1 cellular context compared by ENCODE assay signal in the genomic region with DNA sequence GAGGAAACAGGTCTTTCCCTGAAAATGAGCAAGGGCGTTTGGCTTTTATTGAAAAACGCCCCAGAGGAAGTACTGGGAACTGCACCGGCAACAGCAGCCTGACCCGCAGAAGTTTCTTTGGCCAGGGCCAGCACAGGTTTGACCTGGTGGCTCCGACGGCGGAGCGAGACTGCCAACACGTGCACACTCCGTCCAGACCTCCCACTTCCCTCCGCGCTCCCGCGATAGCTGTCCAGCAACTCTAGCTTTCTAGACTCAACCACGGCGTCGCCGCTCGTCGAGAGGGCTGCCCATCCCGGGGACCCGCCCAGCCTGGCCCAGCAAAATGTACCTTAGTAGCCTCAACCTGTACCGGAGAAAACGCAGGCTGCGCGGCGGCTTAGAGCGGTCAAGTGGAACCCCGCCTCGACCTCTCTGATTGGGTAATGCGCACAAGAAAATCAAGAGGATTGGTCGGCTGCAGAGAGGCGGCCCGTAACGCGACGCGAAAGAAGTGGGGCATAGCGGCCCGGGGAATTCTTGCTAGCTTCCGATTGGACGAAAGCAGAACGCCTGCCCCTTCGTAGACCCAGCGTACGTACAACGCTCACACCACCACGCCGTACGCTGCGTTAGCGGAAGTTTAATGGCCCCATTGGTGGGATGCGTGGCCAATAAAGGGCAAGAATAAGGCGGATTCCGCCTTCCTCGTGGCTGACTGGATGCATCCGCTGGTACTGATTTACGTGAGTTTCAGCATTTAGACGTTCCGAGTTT.
TF ChIP-seq lines count a peak whose summit lies in the region.

A gene with protein sequence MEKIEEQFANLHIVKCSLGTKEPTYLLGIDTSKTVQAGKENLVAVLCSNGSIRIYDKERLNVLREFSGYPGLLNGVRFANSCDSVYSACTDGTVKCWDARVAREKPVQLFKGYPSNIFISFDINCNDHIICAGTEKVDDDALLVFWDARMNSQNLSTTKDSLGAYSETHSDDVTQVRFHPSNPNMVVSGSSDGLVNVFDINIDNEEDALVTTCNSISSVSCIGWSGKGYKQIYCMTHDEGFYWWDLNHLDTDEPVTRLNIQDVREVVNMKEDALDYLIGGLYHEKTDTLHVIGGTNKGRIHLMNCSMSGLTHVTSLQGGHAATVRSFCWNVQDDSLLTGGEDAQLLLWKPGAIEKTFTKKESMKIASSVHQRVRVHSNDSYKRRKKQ (minus strand): TSS at position 399 of the 756 bp plus-strand sequence. CDS start 41,929 bp downstream, outside the sequence.

TF ChIP-seq in K562, 482 proteins besides CTCF, POLR2A, EP300 and RAD21 (continued from another document and continues in another):
- TF ChIP-seq NFYB (IDR thresholded peaks at IDR 0.05; ENCODE audit: extremely low read depth, insufficient read length), result peak; percentile 51
- 0 out of 2 replicates have a peak, but pooled peaks have one; percentile 29 for TF ChIP-seq SREBF1 (IDR thresholded peaks at IDR 0.05; ENCODE audit: borderline replicate concordance, low read depth, low read length)
- no peak for TF ChIP-seq NFIX (CRISPR knock-in tag; IDR thresholded peaks at IDR 0.05; ENCODE audit: low read depth)
- TF ChIP-seq NCOA2 (IDR thresholded peaks at IDR 0.05; ENCODE audit: partially characterized antibody in 2 of 2), result no peak
- TF ChIP-seq PML (IDR thresholded peaks at IDR 0.05; ENCODE audit: low read length), result peak; percentile 63; the same call in 1 of the 2 replicates
- TF ChIP-seq ARHGAP35 (IDR thresholded peaks at IDR 0.05; ENCODE audit: partially characterized antibody), result no peak
- TF ChIP-seq NR2C1 (IDR thresholded peaks at IDR 0.05), result peak; percentile 49
- TF ChIP-seq NR2C1 (tag; IDR thresholded peaks at IDR 0.05), result peak; percentile 67
- TF ChIP-seq TAF15 (IDR thresholded peaks at IDR 0.05; ENCODE audit: low read depth, low read length), result peak; percentile 56; the same call in 1 of the 2 replicates
- 0 out of 2 replicates have a peak, but pooled peaks have one; percentile 31 for TF ChIP-seq ZKSCAN1 (IDR thresholded peaks at IDR 0.05; ENCODE audit: low read depth, low read length)
- peak; percentile 84 for TF ChIP-seq PHF8 (IDR thresholded peaks at IDR 0.05; ENCODE audit: borderline replicate concordance, low read length)
- peak; percentile 84 for TF ChIP-seq FOS (IDR thresholded peaks at IDR 0.05; ENCODE audit: extremely low read depth, insufficient read length)
- no peak for TF ChIP-seq BRF1 (IDR thresholded peaks at IDR 0.05; ENCODE audit: borderline replicate concordance, extremely low read depth, insufficient read length)
- TF ChIP-seq, protein P1, sequence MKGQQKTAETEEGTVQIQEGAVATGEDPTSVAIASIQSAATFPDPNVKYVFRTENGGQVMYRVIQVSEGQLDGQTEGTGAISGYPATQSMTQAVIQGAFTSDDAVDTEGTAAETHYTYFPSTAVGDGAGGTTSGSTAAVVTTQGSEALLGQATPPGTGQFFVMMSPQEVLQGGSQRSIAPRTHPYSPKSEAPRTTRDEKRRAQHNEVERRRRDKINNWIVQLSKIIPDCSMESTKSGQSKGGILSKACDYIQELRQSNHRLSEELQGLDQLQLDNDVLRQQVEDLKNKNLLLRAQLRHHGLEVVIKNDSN (CRISPR knock-in tag; IDR thresholded peaks at IDR 0.05), result peak; percentile 80
- no peak for TF ChIP-seq NFXL1 (CRISPR knock-in tag; IDR thresholded peaks at IDR 0.05)
- TF ChIP-seq, protein P2, sequence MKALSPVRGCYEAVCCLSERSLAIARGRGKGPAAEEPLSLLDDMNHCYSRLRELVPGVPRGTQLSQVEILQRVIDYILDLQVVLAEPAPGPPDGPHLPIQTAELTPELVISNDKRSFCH (CRISPR knock-in tag; IDR thresholded peaks at IDR 0.05), result no peak
- TF ChIP-seq, protein P2 (tag; IDR thresholded peaks at IDR 0.05), result 0 out of 2 replicates have a peak, but pooled peaks have one; percentile 67
- TF ChIP-seq MYNN (IDR thresholded peaks at IDR 0.05), result no peak
- TF ChIP-seq MYNN (CRISPR knock-in tag; IDR thresholded peaks at IDR 0.05), result no peak
- TF ChIP-seq, protein P3, sequence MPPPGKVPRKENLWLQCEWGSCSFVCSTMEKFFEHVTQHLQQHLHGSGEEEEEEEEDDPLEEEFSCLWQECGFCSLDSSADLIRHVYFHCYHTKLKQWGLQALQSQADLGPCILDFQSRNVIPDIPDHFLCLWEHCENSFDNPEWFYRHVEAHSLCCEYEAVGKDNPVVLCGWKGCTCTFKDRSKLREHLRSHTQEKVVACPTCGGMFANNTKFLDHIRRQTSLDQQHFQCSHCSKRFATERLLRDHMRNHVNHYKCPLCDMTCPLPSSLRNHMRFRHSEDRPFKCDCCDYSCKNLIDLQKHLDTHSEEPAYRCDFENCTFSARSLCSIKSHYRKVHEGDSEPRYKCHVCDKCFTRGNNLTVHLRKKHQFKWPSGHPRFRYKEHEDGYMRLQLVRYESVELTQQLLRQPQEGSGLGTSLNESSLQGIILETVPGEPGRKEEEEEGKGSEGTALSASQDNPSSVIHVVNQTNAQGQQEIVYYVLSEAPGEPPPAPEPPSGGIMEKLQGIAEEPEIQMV (tag; conservative IDR thresholded peaks at IDR 0.05; ENCODE audit: low read depth), result no peak
- TF ChIP-seq, protein P4, sequence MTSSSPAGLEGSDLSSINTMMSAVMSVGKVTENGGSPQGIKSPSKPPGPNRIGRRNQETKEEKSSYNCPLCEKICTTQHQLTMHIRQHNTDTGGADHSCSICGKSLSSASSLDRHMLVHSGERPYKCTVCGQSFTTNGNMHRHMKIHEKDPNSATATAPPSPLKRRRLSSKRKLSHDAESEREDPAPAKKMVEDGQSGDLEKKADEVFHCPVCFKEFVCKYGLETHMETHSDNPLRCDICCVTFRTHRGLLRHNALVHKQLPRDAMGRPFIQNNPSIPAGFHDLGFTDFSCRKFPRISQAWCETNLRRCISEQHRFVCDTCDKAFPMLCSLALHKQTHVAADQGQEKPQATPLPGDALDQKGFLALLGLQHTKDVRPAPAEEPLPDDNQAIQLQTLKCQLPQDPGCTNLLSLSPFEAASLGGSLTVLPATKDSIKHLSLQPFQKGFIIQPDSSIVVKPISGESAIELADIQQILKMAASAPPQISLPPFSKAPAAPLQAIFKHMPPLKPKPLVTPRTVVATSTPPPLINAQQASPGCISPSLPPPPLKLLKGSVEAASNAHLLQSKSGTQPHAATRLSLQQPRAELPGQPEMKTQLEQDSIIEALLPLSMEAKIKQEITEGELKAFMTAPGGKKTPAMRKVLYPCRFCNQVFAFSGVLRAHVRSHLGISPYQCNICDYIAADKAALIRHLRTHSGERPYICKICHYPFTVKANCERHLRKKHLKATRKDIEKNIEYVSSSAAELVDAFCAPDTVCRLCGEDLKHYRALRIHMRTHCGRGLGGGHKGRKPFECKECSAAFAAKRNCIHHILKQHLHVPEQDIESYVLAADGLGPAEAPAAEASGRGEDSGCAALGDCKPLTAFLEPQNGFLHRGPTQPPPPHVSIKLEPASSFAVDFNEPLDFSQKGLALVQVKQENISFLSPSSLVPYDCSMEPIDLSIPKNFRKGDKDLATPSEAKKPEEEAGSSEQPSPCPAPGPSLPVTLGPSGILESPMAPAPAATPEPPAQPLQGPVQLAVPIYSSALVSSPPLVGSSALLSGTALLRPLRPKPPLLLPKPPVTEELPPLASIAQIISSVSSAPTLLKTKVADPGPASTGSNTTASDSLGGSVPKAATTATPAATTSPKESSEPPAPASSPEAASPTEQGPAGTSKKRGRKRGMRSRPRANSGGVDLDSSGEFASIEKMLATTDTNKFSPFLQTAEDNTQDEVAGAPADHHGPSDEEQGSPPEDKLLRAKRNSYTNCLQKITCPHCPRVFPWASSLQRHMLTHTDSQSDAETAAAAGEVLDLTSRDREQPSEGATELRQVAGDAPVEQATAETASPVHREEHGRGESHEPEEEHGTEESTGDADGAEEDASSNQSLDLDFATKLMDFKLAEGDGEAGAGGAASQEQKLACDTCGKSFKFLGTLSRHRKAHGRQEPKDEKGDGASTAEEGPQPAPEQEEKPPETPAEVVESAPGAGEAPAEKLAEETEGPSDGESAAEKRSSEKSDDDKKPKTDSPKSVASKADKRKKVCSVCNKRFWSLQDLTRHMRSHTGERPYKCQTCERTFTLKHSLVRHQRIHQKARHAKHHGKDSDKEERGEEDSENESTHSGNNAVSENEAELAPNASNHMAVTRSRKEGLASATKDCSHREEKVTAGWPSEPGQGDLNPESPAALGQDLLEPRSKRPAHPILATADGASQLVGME (CRISPR knock-in tag; IDR thresholded peaks at IDR 0.05), result no peak
- no peak; the same call in 1 of the 2 replicates for TF ChIP-seq NCOA1 (IDR thresholded peaks at IDR 0.05; ENCODE audit: low read depth)
- TF ChIP-seq, protein P5, sequence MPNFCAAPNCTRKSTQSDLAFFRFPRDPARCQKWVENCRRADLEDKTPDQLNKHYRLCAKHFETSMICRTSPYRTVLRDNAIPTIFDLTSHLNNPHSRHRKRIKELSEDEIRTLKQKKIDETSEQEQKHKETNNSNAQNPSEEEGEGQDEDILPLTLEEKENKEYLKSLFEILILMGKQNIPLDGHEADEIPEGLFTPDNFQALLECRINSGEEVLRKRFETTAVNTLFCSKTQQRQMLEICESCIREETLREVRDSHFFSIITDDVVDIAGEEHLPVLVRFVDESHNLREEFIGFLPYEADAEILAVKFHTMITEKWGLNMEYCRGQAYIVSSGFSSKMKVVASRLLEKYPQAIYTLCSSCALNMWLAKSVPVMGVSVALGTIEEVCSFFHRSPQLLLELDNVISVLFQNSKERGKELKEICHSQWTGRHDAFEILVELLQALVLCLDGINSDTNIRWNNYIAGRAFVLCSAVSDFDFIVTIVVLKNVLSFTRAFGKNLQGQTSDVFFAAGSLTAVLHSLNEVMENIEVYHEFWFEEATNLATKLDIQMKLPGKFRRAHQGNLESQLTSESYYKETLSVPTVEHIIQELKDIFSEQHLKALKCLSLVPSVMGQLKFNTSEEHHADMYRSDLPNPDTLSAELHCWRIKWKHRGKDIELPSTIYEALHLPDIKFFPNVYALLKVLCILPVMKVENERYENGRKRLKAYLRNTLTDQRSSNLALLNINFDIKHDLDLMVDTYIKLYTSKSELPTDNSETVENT (CRISPR knock-in tag; IDR thresholded peaks at IDR 0.05), result no peak
- TF ChIP-seq SMAD4 (CRISPR knock-in tag; conservative IDR thresholded peaks at IDR 0.05), result peak; percentile 61
- no peak; the same call in 1 of the 2 replicates for TF ChIP-seq ZBTB1 (CRISPR knock-in tag; IDR thresholded peaks at IDR 0.05; ENCODE audit: borderline replicate concordance, low read depth)
- TF ChIP-seq, protein P6, sequence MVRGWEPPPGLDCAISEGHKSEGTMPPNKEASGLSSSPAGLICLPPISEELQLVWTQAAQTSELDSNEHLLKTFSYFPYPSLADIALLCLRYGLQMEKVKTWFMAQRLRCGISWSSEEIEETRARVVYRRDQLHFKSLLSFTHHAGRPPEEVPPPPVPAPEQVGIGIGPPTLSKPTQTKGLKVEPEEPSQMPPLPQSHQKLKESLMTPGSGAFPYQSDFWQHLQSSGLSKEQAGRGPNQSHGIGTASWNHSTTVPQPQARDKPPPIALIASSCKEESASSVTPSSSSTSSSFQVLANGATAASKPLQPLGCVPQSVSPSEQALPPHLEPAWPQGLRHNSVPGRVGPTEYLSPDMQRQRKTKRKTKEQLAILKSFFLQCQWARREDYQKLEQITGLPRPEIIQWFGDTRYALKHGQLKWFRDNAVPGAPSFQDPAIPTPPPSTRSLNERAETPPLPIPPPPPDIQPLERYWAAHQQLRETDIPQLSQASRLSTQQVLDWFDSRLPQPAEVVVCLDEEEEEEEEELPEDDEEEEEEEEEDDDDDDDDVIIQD (CRISPR knock-in tag; IDR thresholded peaks at IDR 0.05), result no peak
- TF ChIP-seq ZNF384 (IDR thresholded peaks at IDR 0.05; ENCODE audit: low read depth, low read length), result no peak
- no peak for TF ChIP-seq EHMT2 (IDR thresholded peaks at IDR 0.05)
- TF ChIP-seq MXI1 (IDR thresholded peaks at IDR 0.05; ENCODE audit: low read depth, low read length), result peak; percentile 72
- TF ChIP-seq ZNF41 (CRISPR knock-in tag; conservative IDR thresholded peaks at IDR 0.05), result no peak
- 0 out of 2 replicates have a peak, but pooled peaks have one; percentile 2 for TF ChIP-seq SMC3 (conservative IDR thresholded peaks at IDR 0.05; ENCODE audit: insufficient read depth, low read depth, low read length)
- TF ChIP-seq EP400 (IDR thresholded peaks at IDR 0.05), result peak; percentile 96
- TF ChIP-seq, protein P7, sequence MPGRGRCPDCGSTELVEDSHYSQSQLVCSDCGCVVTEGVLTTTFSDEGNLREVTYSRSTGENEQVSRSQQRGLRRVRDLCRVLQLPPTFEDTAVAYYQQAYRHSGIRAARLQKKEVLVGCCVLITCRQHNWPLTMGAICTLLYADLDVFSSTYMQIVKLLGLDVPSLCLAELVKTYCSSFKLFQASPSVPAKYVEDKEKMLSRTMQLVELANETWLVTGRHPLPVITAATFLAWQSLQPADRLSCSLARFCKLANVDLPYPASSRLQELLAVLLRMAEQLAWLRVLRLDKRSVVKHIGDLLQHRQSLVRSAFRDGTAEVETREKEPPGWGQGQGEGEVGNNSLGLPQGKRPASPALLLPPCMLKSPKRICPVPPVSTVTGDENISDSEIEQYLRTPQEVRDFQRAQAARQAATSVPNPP (IDR thresholded peaks at IDR 0.05; ENCODE audit: borderline replicate concordance, insufficient read depth, insufficient read length), result no peak
- TF ChIP-seq, protein P8, sequence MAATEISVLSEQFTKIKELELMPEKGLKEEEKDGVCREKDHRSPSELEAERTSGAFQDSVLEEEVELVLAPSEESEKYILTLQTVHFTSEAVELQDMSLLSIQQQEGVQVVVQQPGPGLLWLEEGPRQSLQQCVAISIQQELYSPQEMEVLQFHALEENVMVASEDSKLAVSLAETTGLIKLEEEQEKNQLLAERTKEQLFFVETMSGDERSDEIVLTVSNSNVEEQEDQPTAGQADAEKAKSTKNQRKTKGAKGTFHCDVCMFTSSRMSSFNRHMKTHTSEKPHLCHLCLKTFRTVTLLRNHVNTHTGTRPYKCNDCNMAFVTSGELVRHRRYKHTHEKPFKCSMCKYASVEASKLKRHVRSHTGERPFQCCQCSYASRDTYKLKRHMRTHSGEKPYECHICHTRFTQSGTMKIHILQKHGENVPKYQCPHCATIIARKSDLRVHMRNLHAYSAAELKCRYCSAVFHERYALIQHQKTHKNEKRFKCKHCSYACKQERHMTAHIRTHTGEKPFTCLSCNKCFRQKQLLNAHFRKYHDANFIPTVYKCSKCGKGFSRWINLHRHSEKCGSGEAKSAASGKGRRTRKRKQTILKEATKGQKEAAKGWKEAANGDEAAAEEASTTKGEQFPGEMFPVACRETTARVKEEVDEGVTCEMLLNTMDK (IDR thresholded peaks at IDR 0.05; ENCODE audit: borderline replicate concordance, insufficient read depth, low read depth, low read length, poor library complexity, severe bottlenecking), result no peak
- TF ChIP-seq, protein P9, sequence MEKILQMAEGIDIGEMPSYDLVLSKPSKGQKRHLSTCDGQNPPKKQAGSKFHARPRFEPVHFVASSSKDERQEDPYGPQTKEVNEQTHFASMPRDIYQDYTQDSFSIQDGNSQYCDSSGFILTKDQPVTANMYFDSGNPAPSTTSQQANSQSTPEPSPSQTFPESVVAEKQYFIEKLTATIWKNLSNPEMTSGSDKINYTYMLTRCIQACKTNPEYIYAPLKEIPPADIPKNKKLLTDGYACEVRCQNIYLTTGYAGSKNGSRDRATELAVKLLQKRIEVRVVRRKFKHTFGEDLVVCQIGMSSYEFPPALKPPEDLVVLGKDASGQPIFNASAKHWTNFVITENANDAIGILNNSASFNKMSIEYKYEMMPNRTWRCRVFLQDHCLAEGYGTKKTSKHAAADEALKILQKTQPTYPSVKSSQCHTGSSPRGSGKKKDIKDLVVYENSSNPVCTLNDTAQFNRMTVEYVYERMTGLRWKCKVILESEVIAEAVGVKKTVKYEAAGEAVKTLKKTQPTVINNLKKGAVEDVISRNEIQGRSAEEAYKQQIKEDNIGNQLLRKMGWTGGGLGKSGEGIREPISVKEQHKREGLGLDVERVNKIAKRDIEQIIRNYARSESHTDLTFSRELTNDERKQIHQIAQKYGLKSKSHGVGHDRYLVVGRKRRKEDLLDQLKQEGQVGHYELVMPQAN (IDR thresholded peaks at IDR 0.05; ENCODE audit: borderline replicate concordance), result peak; percentile 72; the same call in 1 of the 2 replicates
- TF ChIP-seq TEAD2 (tag; IDR thresholded peaks at IDR 0.05), result no peak
